Comparison of ENCODE assay signal across 1 cellular context in the genomic region with DNA sequence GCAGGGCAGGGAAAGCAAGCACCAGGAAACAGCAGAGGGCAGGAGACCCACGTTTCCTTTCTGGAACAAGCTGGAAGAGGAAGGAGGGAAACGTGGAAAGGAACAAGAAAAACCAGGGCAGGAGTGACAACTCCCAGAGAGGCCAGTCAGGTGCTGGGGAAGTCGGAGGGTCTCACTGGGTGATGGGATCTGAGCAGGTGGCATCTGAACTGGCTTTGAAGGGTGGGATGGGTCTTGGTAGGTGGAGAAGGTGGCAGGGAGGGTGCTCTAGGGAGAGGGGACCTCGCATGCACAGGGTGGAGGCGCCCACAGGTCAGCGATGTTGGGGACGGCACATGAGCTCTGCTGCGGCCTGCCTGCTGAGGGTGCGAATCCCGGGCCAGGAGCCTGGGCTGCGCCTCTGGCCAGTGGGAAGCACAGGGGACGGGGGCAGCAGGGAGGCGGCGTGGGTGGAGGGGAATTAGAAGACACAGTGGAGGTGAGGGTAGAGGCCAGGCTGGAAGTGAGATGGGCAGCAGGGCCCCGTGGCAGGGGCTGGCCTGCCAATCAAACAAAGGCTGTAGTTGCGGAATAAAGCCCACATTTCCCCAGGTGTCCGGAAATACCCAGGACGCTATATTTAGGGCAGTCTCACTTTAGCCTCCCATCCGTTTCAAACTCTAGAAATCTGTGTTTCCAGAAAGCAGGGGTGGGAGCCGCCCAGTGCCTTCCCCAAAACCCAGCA. TPM values are rescaled to one million over a fixed set of nuclear protein-coding genes. Genes with fewer than 3 reads are reported as not detected.
"Had no signal": no experiment of that assay in that cellular context is flagged by ENCODE, and none has a peak within 500 bp of the region (broad histone marks: within the 10 kb centered on the region; RNA-seq: fewer than 3 reads in every experiment).

No MANE protein-coding gene starts in this region.

RNA-seq across cellular contexts. Expression of gene OXCT2, which starts 4.7 kb away (rescaled TPM):
- total RNA-seq: chondrocyte had no signal
